Comparison of ENCODE assay signal across 8 cellular contexts in genomic region chr2:40244251-40245010, GRCh38.
A peak's percentile ranks its signal among the peaks of the same experiment; 100 is the strongest.
DNase-seq lines count a peak whose midpoint lies in the region; ATAC-seq and TF ChIP-seq lines count a peak whose summit lies in the region.

No MANE protein-coding gene starts in this region.

- TF ChIP-seq CTCF in GM10248 (IDR thresholded peaks at IDR 0.05; ENCODE audit: control extremely low read depth, extremely low read depth, low read depth, missing control alignments): peak; percentile 61

- peak; percentile 66 for ATAC-seq in HG02852 (IDR thresholded peaks at IDR 0.05; ENCODE audit: unreplicated experiment)

- no peaks in the 10 kb centered on the region for H3K4me1 Mint-ChIP-seq in activated naive CD4-positive, alpha-beta T cell treated with anti-CD3 and anti-CD28 coated beads, Interleukin-2, amount 10 ng/mL, durations not matched to agents 7 days and 5 days

- DNase-seq in GM10248 (ENCODE audit: extremely low spot score) (peak; percentile 16), NCI-H2107 treated with DMSO at 0.1 percent for 48 hours (lab: John Stamatoyannopoulos, UW; ENCODE audit: unreplicated experiment) (peak; percentile 77), amniotic epithelial cell (ENCODE audit: low read depth) (peak; percentile 55), hepatic stellate cell (ENCODE audit: low spot score) (peak; percentile 38), smooth muscle cell of the brain vasculature (ENCODE audit: low read depth, low spot score) (peak; percentile 63)
- DNase-seq in activated naive CD4-positive, alpha-beta T cell treated with anti-CD3 and anti-CD28 coated beads, Interleukin-2, amount 10 ng/mL, durations not matched to agents 7 days and 5 days: no peak

- peak overlapping the region; percentile 32 for H3K27ac ChIP-seq in ACC112 (ENCODE audit: low read depth, low read length)

- H3K27me3 Mint-ChIP-seq in activated naive CD4-positive, alpha-beta T cell treated with anti-CD3 and anti-CD28 coated beads, Interleukin-2, amount 10 ng/mL, durations not matched to agents 7 days and 5 days: peaks cover 3% of the 10 kb centered on the region

- POLR2A ChIA-PET in GM10248 (lab: Yijun Ruan, JAX): no interaction called here

- H3K79me2 ChIP-seq in ACC112 (ENCODE audit: control insufficient read depth, insufficient read depth, low read length, unreplicated experiment): no peaks in the 10 kb centered on the region

- H3K9me3 Mint-ChIP-seq in activated naive CD4-positive, alpha-beta T cell treated with anti-CD3 and anti-CD28 coated beads, Interleukin-2, amount 10 ng/mL, durations not matched to agents 7 days and 5 days: no peaks in the 10 kb centered on the region

- H3K4me3 ChIP-seq in ACC112 (ENCODE audit: low read depth, low read length): no peak overlapping the region

- H3K36me3 ChIP-seq in ACC112 (ENCODE audit: insufficient read depth, low read length): no peaks in the 10 kb centered on the region

- CTCF ChIA-PET in GM10248 (lab: Yijun Ruan, JAX): interaction anchor here (0.8 to 2.9 kb wide), 6 partner anchors 13 to 322 kb away, joined by 3 to 16 read pairs (median 4); no protein-coding TSS in a partner anchor
- CTCF ChIA-PET in activated naive CD4-positive, alpha-beta T cell treated with anti-CD3 and anti-CD28 coated beads, Interleukin-2, amount 10 ng/mL, durations not matched to agents 7 days and 5 days (lab: Charles Lee): interaction anchor here (0.6 to 1.8 kb wide), 6 partner anchors 12 to 333 kb away, joined by 3 to 4 read pairs (median 3); no protein-coding TSS in a partner anchor

- no peak overlapping the region for H2AFZ ChIP-seq in ACC112 (ENCODE audit: low read length, unreplicated experiment)

- H3K27ac Mint-ChIP-seq in activated naive CD4-positive, alpha-beta T cell treated with anti-CD3 and anti-CD28 coated beads, Interleukin-2, amount 10 ng/mL, durations not matched to agents 7 days and 5 days: no peak overlapping the region

- peaks cover 31% of the 10 kb centered on the region for H3K4me1 ChIP-seq in ACC112 (ENCODE audit: control insufficient read depth, insufficient read depth, low read length, unreplicated experiment)

- H3K36me3 Mint-ChIP-seq in activated naive CD4-positive, alpha-beta T cell treated with anti-CD3 and anti-CD28 coated beads, Interleukin-2, amount 10 ng/mL, durations not matched to agents 7 days and 5 days: no peaks in the 10 kb centered on the region

- no peak overlapping the region for H3K4me3 Mint-ChIP-seq in activated naive CD4-positive, alpha-beta T cell treated with anti-CD3 and anti-CD28 coated beads, Interleukin-2, amount 10 ng/mL, durations not matched to agents 7 days and 5 days

- no peaks in the 10 kb centered on the region for H3K27me3 ChIP-seq in ACC112 (ENCODE audit: insufficient read depth, low read length)
